In genomic region chr2:181895788-181896187, GRCh38 we compare ENCODE assay signal across 1 cellular context.
TF ChIP-seq lines count a peak whose summit lies in the region.

No MANE protein-coding gene starts in this region.

TF ChIP-seq in IMR-90, 13 proteins besides CTCF, POLR2A, EP300 and RAD21:
- TF ChIP-seq ELK1 (IDR thresholded peaks at IDR 0.05; ENCODE audit: borderline replicate concordance, low read depth, low read length) (no peak), BHLHE40 (IDR thresholded peaks at IDR 0.05; ENCODE audit: low read depth, low read length) (no peak), CEBPB (IDR thresholded peaks at IDR 0.05; ENCODE audit: low read depth, low read length) (no peak), MXI1 (IDR thresholded peaks at IDR 0.05; ENCODE audit: borderline replicate concordance, low read depth, low read length) (no peak), FOS (IDR thresholded peaks at IDR 0.05; ENCODE audit: low read depth, low read length) (no peak), RCOR1 (IDR thresholded peaks at IDR 0.05; ENCODE audit: insufficient replicate concordance, low read length) (no peak), USF2 (IDR thresholded peaks at IDR 0.05; ENCODE audit: low read depth, low read length) (no peak), NFE2L2 (IDR thresholded peaks at IDR 0.05; ENCODE audit: low read depth, low read length) (no peak), SMC3 (IDR thresholded peaks at IDR 0.05; ENCODE audit: low read depth, low read length) (no peak)
